33 cellular contexts compared by ENCODE assay signal in genomic region chr5:164312801-164313200, GRCh38.
DNase-seq lines count a peak whose midpoint lies in the region; ATAC-seq, FAIRE-seq and TF ChIP-seq lines count a peak whose summit lies in the region.
"Had no signal": no experiment of that assay in that cellular context is flagged by ENCODE, and none has a peak within 500 bp of the region (broad histone marks: within the 10 kb centered on the region; RNA-seq: fewer than 3 reads in every experiment).

No MANE protein-coding gene starts in this region.

- no peak overlapping the region for H3K4me3 Mint-ChIP-seq in activated CD4-positive, alpha-beta memory T cell treated with anti-CD3 and anti-CD28 coated beads for 36 hours
- H3K4me3 Mint-ChIP-seq: B cell; CD14-positive monocyte; CD4-positive, alpha-beta memory T cell; CD4-positive, alpha-beta T cell; CD4-positive, CD25-positive, alpha-beta regulatory T cell; CD8-positive, alpha-beta memory T cell; CD8-positive, alpha-beta T cell had no signal

- no peak for TF ChIP-seq RAD21 in K562 (CRISPR knock-in tag; conservative IDR thresholded peaks at IDR 0.05 in 1 of 2, IDR thresholded peaks at IDR 0.05 in 1 of 2)

- H3K4me1 Mint-ChIP-seq in activated CD4-positive, alpha-beta memory T cell treated with anti-CD3 and anti-CD28 coated beads for 36 hours (ENCODE audit: low read depth), result no peaks in the 10 kb centered on the region
- H3K4me1 Mint-ChIP-seq: B cell; CD14-positive monocyte; CD4-positive, alpha-beta memory T cell; CD4-positive, CD25-positive, alpha-beta regulatory T cell; CD8-positive, alpha-beta memory T cell had no signal

- H2AFZ ChIP-seq in K562 (ENCODE audit: low read depth, low read length), result no peak overlapping the region; the same call in 1 of the 2 replicates

- in situ Hi-C loops in K562 (cut with MboI), result loop anchor here (5.0 kb wide), 1 partner anchor 690 kb away; no protein-coding TSS in a partner anchor

- H3K4me2 ChIP-seq in K562 (ENCODE audit: insufficient read depth, low read length), result no peak overlapping the region
- H3K4me2 ChIP-seq: A549; BLaER1; BLaER1 treated with 17β-estradiol and CSF1 and Interleukin-3, amounts not matched to agents 10 nM and 100 nM had no signal

- no peaks in the 10 kb centered on the region for H3K9me1 ChIP-seq in K562 (ENCODE audit: control insufficient read depth, insufficient read depth, low read length)

- no peaks in the 10 kb centered on the region for H3K27me3 ChIP-seq in K562 (ENCODE audit: control insufficient read depth in 2 of 2, insufficient read depth in 2 of 2, low read length in 2 of 2)
- H3K27me3 ChIP-seq: BE2C; BLaER1; BLaER1 treated with 17β-estradiol and CSF1 and Interleukin-3, amounts not matched to agents 10 nM and 100 nM had no signal

- 21% methylated on average over 5 of the region's 5 CpGs for WGBS in K562 (ENCODE audit: insufficient coverage, low coverage, missing lambda C conversion rate)

- DNase-seq in K562 (ENCODE audit: extremely low read depth in 1 of 4, low spot score in 3 of 4), result peak in 1 of 4 experiments; percentile 23
- DNase-seq in kidney tubule cell (ENCODE audit: low spot score), result peak; percentile 14
- no peak for DNase-seq in activated CD4-positive, alpha-beta memory T cell treated with anti-CD3 and anti-CD28 coated beads for 36 hours
- DNase-seq: 8988T; ACHN; AML-193; BE2C; C1 segment of cervical spinal cord; Caco-2; Calu3; CD4-positive, alpha-beta memory T cell; CD4-positive, alpha-beta T cell; CD4-positive, CD25-positive, alpha-beta regulatory T cell; CD8-positive, alpha-beta memory T cell; CD8-positive, alpha-beta T cell; COR-L47; DMS 273 treated with DMSO at 0.1 percent for 48 hours; DMS153; DMS53; DMS79; DMS79 treated with DMSO at 0.1 percent for 48 hours; DND-41; EL had no signal

- no peak for TF ChIP-seq CTCF in K562 (IDR thresholded peaks at IDR 0.05 in 2 of 3, conservative IDR thresholded peaks at IDR 0.05 in 1 of 3; ENCODE audit: insufficient read depth in 2 of 3, low read depth in 1 of 3, low read length in 3 of 3)

- H3K36me3 Mint-ChIP-seq in activated CD4-positive, alpha-beta memory T cell treated with anti-CD3 and anti-CD28 coated beads for 36 hours, result no peaks in the 10 kb centered on the region
- H3K36me3 Mint-ChIP-seq: CD14-positive monocyte; CD4-positive, alpha-beta memory T cell; CD4-positive, CD25-positive, alpha-beta regulatory T cell; CD8-positive, alpha-beta memory T cell; CD8-positive, alpha-beta T cell had no signal

- no peak overlapping the region for H3K9ac ChIP-seq in K562 (ENCODE audit: insufficient read depth in 1 of 2, low read depth in 2 of 2, low read length in 2 of 2)
- H3K9ac ChIP-seq: BLaER1; BLaER1 treated with 17β-estradiol and CSF1 and Interleukin-3, amounts not matched to agents 10 nM and 100 nM had no signal

- H3K4me3 ChIP-seq in K562, result no peak overlapping the region
- H3K4me3 ChIP-seq: A549; BLaER1; BLaER1 treated with 17β-estradiol and CSF1 and Interleukin-3, amounts not matched to agents 10 nM and 100 nM had no signal

- no peak overlapping the region for H3K27ac Mint-ChIP-seq in activated CD4-positive, alpha-beta memory T cell treated with anti-CD3 and anti-CD28 coated beads for 36 hours
- H3K27ac Mint-ChIP-seq: B cell; CD14-positive monocyte; CD4-positive, alpha-beta memory T cell; CD4-positive, alpha-beta T cell; CD4-positive, CD25-positive, alpha-beta regulatory T cell; CD8-positive, alpha-beta memory T cell; CD8-positive, alpha-beta T cell had no signal

- H3K9me3 Mint-ChIP-seq in activated CD4-positive, alpha-beta memory T cell treated with anti-CD3 and anti-CD28 coated beads for 36 hours, result peaks cover 2% of the 10 kb centered on the region

- no peaks in the 10 kb centered on the region for H3K79me2 ChIP-seq in K562 (ENCODE audit: control insufficient read depth, insufficient read depth, low read length)

- no peaks in the 10 kb centered on the region; a peak in 1 of 5 replicates for H3K4me1 ChIP-seq in K562 (replicated peaks in 1 of 2; ENCODE audit: control insufficient read depth in 2 of 2, insufficient read depth in 2 of 2, low read length in 2 of 2)
- H3K4me1 ChIP-seq: A549; BE2C; BLaER1; BLaER1 treated with 17β-estradiol and CSF1 and Interleukin-3, amounts not matched to agents 10 nM and 100 nM; Caco-2 had no signal

- CTCF ChIA-PET in K562 (lab: Yijun Ruan, JAX; ENCODE audit: low intra/inter-chr PET ratio), result no interaction called here
- CTCF ChIA-PET in activated CD4-positive, alpha-beta memory T cell treated with anti-CD3 and anti-CD28 coated beads for 36 hours (lab: Charles Lee), result no interaction called here

- H3K36me3 ChIP-seq in K562 (ENCODE audit: control insufficient read depth, insufficient read depth, low read length), result no peaks in the 10 kb centered on the region
- H3K36me3 ChIP-seq: BE2C; BLaER1; BLaER1 treated with 17β-estradiol and CSF1 and Interleukin-3, amounts not matched to agents 10 nM and 100 nM had no signal

- TF ChIP-seq POLR2A in K562 (conservative IDR thresholded peaks at IDR 0.05), result no peak

- no peak overlapping the region for H3K27ac ChIP-seq in K562 (ENCODE audit: extremely low read depth, low read depth, low read length)
- H3K27ac ChIP-seq: 22Rv1; A549; BLaER1; BLaER1 treated with 17β-estradiol and CSF1 and Interleukin-3, amounts not matched to agents 10 nM and 100 nM; C4-2B had no signal

- no peak for TF ChIP-seq EP300 in K562 (IDR thresholded peaks at IDR 0.05; ENCODE audit: low read length)

- POLR2A ChIA-PET in K562 (lab: Yijun Ruan, JAX), result interaction anchor here (1.1 to 1.5 kb wide), 2 partner anchors 17 to 853 kb away, joined by 3 to 4 read pairs; partner anchors contain the start of genes HMMR and NUDCD2
- POLR2A ChIA-PET in activated CD4-positive, alpha-beta memory T cell treated with anti-CD3 and anti-CD28 coated beads for 36 hours (lab: Charles Lee), result no interaction called here

- no peaks in the 10 kb centered on the region for H3K27me3 Mint-ChIP-seq in activated CD4-positive, alpha-beta memory T cell treated with anti-CD3 and anti-CD28 coated beads for 36 hours
- H3K27me3 Mint-ChIP-seq: B cell; CD4-positive, alpha-beta memory T cell; CD4-positive, alpha-beta T cell; CD4-positive, CD25-positive, alpha-beta regulatory T cell; CD8-positive, alpha-beta memory T cell had no signal

- no peaks in the 10 kb centered on the region for H4K20me1 ChIP-seq in K562 (replicated peaks; ENCODE audit: control insufficient read depth, insufficient read depth, low read length)
- H4K20me1 ChIP-seq: BLaER1; BLaER1 treated with 17β-estradiol and CSF1 and Interleukin-3, amounts not matched to agents 10 nM and 100 nM had no signal

- intact Hi-C loops in K562 (cut with micrococcal nuclease), result no loop called here
- intact Hi-C loops in activated CD4-positive, alpha-beta memory T cell treated with anti-CD3 and anti-CD28 coated beads for 36 hours (cut with micrococcal nuclease), result no loop called here

- ATAC-seq in K562 (peak; percentile 63; the same call in 2 of the 3 replicates), GM21717 (IDR thresholded peaks at IDR 0.05; ENCODE audit: unreplicated experiment) (no peak)
- ATAC-seq: A549; CD8-positive, alpha-beta T cell had no signal

- no peak for FAIRE-seq in K562 (lab: Jason Lieb, UNC)
- FAIRE-seq: A204.1, A549, D721Med had no signal

- no TSS peak for BruUV-seq in K562 (replicated peaks; lab: Mats Ljungman, UMichigan)

- no peaks in the 10 kb centered on the region for H3K9me3 ChIP-seq in K562 (replicated peaks; ENCODE audit: control insufficient read depth, insufficient read depth, low read depth, low read length)
- H3K9me3 ChIP-seq: A549; BE2C; BLaER1; BLaER1 treated with 17β-estradiol and CSF1 and Interleukin-3, amounts not matched to agents 10 nM and 100 nM; Caco-2 had no signal

TF ChIP-seq in K562, 482 proteins besides CTCF, POLR2A, EP300 and RAD21:
- TF ChIP-seq NFYB (IDR thresholded peaks at IDR 0.05; ENCODE audit: extremely low read depth, insufficient read length) (no peak), ZBTB17 (CRISPR knock-in tag; IDR thresholded peaks at IDR 0.05) (peak; percentile 52; the same call in 1 of the 2 replicates)
